ENCODE assay signal across 9 cellular contexts in genomic region chr1:12406218-12407021, GRCh38.
A peak's percentile ranks its signal among the peaks of the same experiment; 100 is the strongest.
DNase-seq lines count a peak whose midpoint lies in the region; ATAC-seq and TF ChIP-seq lines count a peak whose summit lies in the region.
"Had no signal": no experiment of that assay in that cellular context is flagged by ENCODE, and none has a peak within 500 bp of the region (broad histone marks: within the 10 kb centered on the region; RNA-seq: fewer than 3 reads in every experiment).

No MANE protein-coding gene starts in this region.

- CTCF ChIA-PET in PC-3 (lab: Charles Lee): interaction anchor here (0.7 to 1.7 kb wide), 3 partner anchors 101 to 213 kb away, joined by 3 to 10 read pairs (median 4); no protein-coding TSS in a partner anchor

- H3K9ac ChIP-seq in PC-3 (ENCODE audit: low read length) (peak overlapping the region; percentile 5; the same call in 1 of the 2 replicates), colonic mucosa (ENCODE audit: low read depth in 2 of 2, low read length in 2 of 2) (peak overlapping the region in 1 of 2 donors; percentile 59), liver (ENCODE audit: low read depth in 1 of 2, low read length in 2 of 2) (peak overlapping the region in 1 of 2 donors; percentile 32)

- TF ChIP-seq CTCF in PC-3 (conservative IDR thresholded peaks at IDR 0.05; ENCODE audit: low read depth, low read length) (no peak), colonic mucosa (IDR thresholded peaks at IDR 0.05) (no peak), liver (IDR thresholded peaks at IDR 0.05; ENCODE audit: low read depth, low read length, missing input control) (no peak)

- intact Hi-C loops in PC-3 (cut with micrococcal nuclease) (loop anchor here (1.0 to 5.0 kb wide), 7 partner anchors 25 to 213 kb away; no protein-coding TSS in a partner anchor), colonic mucosa (cut with DNase I) (loop anchor here (5.0 kb wide), 1 partner anchor 211 kb away; the partner anchor contains the start of gene DHRS3)

- H3K4me1 ChIP-seq in PC-3 (ENCODE audit: insufficient read depth, low read length): peaks cover 40% of the 10 kb centered on the region
- H3K4me1 ChIP-seq in colonic mucosa: peaks cover 17% of the 10 kb centered on the region
- peaks cover 6 to 34% (median 26%) of the 10 kb centered on the region in 4 donors for H3K4me1 ChIP-seq in liver (ENCODE audit: control insufficient read depth in 4 of 4, insufficient read depth in 4 of 4, low read length in 3 of 4)

- H3K36me3 ChIP-seq in PC-3 (ENCODE audit: low read depth, low read length): peaks cover 34% of the 10 kb centered on the region
- no peaks in the 10 kb centered on the region for H3K36me3 ChIP-seq in colonic mucosa
- H3K36me3 ChIP-seq in liver (ENCODE audit: control insufficient read depth in 4 of 4, insufficient read depth in 3 of 4, low read depth in 1 of 4, low read length in 3 of 4): peaks cover 0 to 17% (median 14%) of the 10 kb centered on the region in 4 donors

- H3K36me3 Mint-ChIP-seq in activated T-cell treated with anti-CD3 and anti-CD28 coated beads, Interleukin-2, amount 50 U/mL, for 4 hours (ENCODE audit: insufficient read depth): peaks cover 41% of the 10 kb centered on the region

- no peaks in the 10 kb centered on the region for H3F3A ChIP-seq in PC-3 (ENCODE audit: low read length, unreplicated experiment)

- H3K27me3 Mint-ChIP-seq in activated T-cell treated with anti-CD3 and anti-CD28 coated beads, Interleukin-2, amount 50 U/mL, for 4 hours (ENCODE audit: low read depth): no peaks in the 10 kb centered on the region
- H3K27me3 Mint-ChIP-seq: naive B cell had no signal

- 0 out of 2 replicates have a peak, but pooled peaks cover 4% of the 10 kb centered on the region for H3K9me3 ChIP-seq in PC-3 (ENCODE audit: low read length)
- H3K9me3 ChIP-seq in colonic mucosa: no peaks in the 10 kb centered on the region
- no peaks in the 10 kb centered on the region for H3K9me3 ChIP-seq in liver (ENCODE audit: control insufficient read depth in 4 of 4, low read length in 3 of 4)

- 46% methylated on average over 8 of the region's 8 CpGs for WGBS in liver

- H3K9me3 Mint-ChIP-seq in activated T-cell treated with anti-CD3 and anti-CD28 coated beads, Interleukin-2, amount 50 U/mL, for 4 hours: peaks cover 9% of the 10 kb centered on the region

- H3K27ac ChIP-seq in PC-3 (ENCODE audit: low read length) (peak overlapping the region; percentile 60), colonic mucosa (peak overlapping the region; percentile 54), liver (ENCODE audit: low read depth in 1 of 2, low read length in 2 of 2) (peak overlapping the region; percentile 58 to 61), substantia nigra (ENCODE audit: low read depth, low read length, poor library complexity, severe bottlenecking) (peak overlapping the region; percentile 7)

- no peak for DNase-seq in PC-3
- no peak for DNase-seq in colonic mucosa
- peak in 3 of 49 donors; percentile 3 to 19 (median 7) for DNase-seq in substantia nigra (lab: John Stamatoyannopoulos, UW)
- DNase-seq in stimulated activated naive CD4-positive, alpha-beta T cell (lab: John Stamatoyannopoulos, UW): no peak
- no peak for DNase-seq in activated T-cell treated with anti-CD3 and anti-CD28 coated beads, Interleukin-2, amount 50 U/mL, for 4 hours
- no peak for DNase-seq in GOT3 (lab: John Stamatoyannopoulos, UW)
- no peak for DNase-seq in activated T-cell treated with anti-CD3 and anti-CD28 coated beads, Interleukin-2, amount 50 U/mL, for 1 hour
- DNase-seq: naive B cell had no signal

- no peak for ATAC-seq in PC-3
- no peak for ATAC-seq in activated T-cell treated with anti-CD3 and anti-CD28 coated beads, Interleukin-2, amount 50 U/mL, for 4 hours

- H2AFZ ChIP-seq in PC-3 (ENCODE audit: low read length): no peak overlapping the region

- H4K20me1 ChIP-seq in PC-3 (ENCODE audit: low read length): no peaks in the 10 kb centered on the region

- H3K4me3 Mint-ChIP-seq in activated T-cell treated with anti-CD3 and anti-CD28 coated beads, Interleukin-2, amount 50 U/mL, for 4 hours: no peak overlapping the region
- H3K4me3 Mint-ChIP-seq: naive B cell had no signal

- BruUV-seq in PC-3 (replicated peaks; lab: Mats Ljungman, UMichigan): no TSS peak

- POLR2A ChIA-PET in PC-3 (lab: Charles Lee; ENCODE audit: unreplicated experiment): interaction anchor here (0.6 kb wide), 1 partner anchor 203 kb away, joined by 3 read pairs; no protein-coding TSS in a partner anchor

- H3K4me2 ChIP-seq in PC-3 (ENCODE audit: low read length): peak overlapping the region; percentile 46

- H3K4me1 Mint-ChIP-seq in activated T-cell treated with anti-CD3 and anti-CD28 coated beads, Interleukin-2, amount 50 U/mL, for 4 hours (ENCODE audit: low read depth): peaks cover 16% of the 10 kb centered on the region

- no peaks in the 10 kb centered on the region for H3K9me2 ChIP-seq in PC-3 (replicated peaks; ENCODE audit: low read length)

- H3K27me3 ChIP-seq in PC-3 (ENCODE audit: low read length) (no peaks in the 10 kb centered on the region), colonic mucosa (no peaks in the 10 kb centered on the region), liver (ENCODE audit: control insufficient read depth in 4 of 4, insufficient read depth in 4 of 4, low read length in 3 of 4) (no peaks in the 10 kb centered on the region)

- H3K4me3 ChIP-seq in PC-3 (ENCODE audit: low read length) (no peak overlapping the region), colonic mucosa (no peak overlapping the region), liver (ENCODE audit: low read depth in 1 of 3, low read length in 3 of 3) (no peak overlapping the region)

- no peaks in the 10 kb centered on the region for H3K79me2 ChIP-seq in PC-3 (ENCODE audit: low read length)

- peak in 1 of 2 donors; percentile 27 for TF ChIP-seq RAD21 in liver (IDR thresholded peaks at IDR 0.05)

TF ChIP-seq in liver, 16 proteins besides CTCF, POLR2A, EP300 and RAD21:
- TF ChIP-seq HNF4A (conservative IDR thresholded peaks at IDR 0.05) (peak; percentile 22 to 32), SP1 (IDR thresholded peaks at IDR 0.05) (no peak), RXRA (IDR thresholded peaks at IDR 0.05) (peak; percentile 39 to 41)
TF ChIP-seq in liver: peak in this region for 2.

Comparison
In these comparisons a context has a peak if more than half of its experiments do, and no peak if none do; other contexts are left out.
1. H3K27ac ChIP-seq: peak in every context shown above with its lines; median percentile 60 in PC-3; 60 in liver; 54 in colonic mucosa; 7 in substantia nigra.